Comparison of ENCODE assay signal across 12 cellular contexts in the genomic region with DNA sequence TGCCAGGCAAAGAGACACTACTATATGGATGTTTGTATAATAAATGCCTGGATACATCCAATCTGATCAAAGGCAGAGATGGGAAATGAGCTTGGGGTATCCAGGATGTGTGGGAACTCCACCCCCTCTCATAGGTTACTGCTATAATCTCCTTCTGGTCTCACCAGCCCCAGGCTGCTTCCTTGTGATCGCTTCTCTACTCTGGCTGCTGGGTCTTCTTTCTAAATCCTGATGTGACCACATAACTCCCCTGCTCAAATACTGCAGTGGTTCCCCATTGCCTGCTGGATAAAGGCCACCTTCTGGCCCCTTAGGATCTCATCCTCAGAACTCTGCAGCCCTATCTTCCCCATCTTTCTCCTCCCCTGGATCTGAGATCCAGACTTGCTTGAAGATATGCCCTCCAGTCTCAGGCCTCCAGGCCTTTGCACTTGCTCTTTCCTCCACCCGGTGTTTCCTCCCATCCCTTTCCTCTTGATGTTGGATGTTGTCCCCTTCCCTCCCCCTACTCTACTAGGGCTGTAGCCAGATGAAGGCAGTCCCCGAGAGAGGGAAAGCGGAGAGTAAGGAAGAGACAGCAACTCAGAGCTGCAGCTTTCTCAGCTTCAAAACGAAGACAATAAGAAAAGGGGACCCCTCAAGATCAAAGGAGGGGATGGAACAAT. TPM values are rescaled to one million over a fixed set of nuclear protein-coding genes. Genes with fewer than 3 reads are reported as not detected.
DNase-seq lines count a peak whose midpoint lies in the region; ATAC-seq and TF ChIP-seq lines count a peak whose summit lies in the region.
"Had no signal": no experiment of that assay in that cellular context is flagged by ENCODE, and none has a peak within 500 bp of the region (broad histone marks: within the 10 kb centered on the region; RNA-seq: fewer than 3 reads in every experiment).

No MANE protein-coding gene starts in this region.

- TF ChIP-seq CTCF in RWPE1 (conservative IDR thresholded peaks at IDR 0.05; ENCODE audit: low read depth) (no peak), heart right ventricle (IDR thresholded peaks at IDR 0.05) (no peak)

- peak overlapping the region; percentile 25 for H3K4me3 Mint-ChIP-seq in activated naive CD8-positive, alpha-beta T cell treated with anti-CD3 and anti-CD28 coated beads, Interleukin-2, amount 50 U/mL, for 24 hours
- peak overlapping the region; percentile 63 for H3K4me3 Mint-ChIP-seq in natural killer cell treated with Interleukin-12 subunit alpha and Interleukin-12 subunit beta and Interleukin-15 and Interleukin-18, amount 100 ng/mL, for 72 hours

- H3K9ac ChIP-seq in HUES6 (ENCODE audit: low read length): no peak overlapping the region

- no peaks in the 10 kb centered on the region for H3K9me3 Mint-ChIP-seq in activated naive CD8-positive, alpha-beta T cell treated with anti-CD3 and anti-CD28 coated beads, Interleukin-2, amount 50 U/mL, for 24 hours
- no peaks in the 10 kb centered on the region for H3K9me3 Mint-ChIP-seq in natural killer cell treated with Interleukin-12 subunit alpha and Interleukin-12 subunit beta and Interleukin-15 and Interleukin-18, amount 100 ng/mL, for 72 hours

- intact Hi-C loops in heart right ventricle (cut with DNase I): loop anchor here in 1 of 10 donors (10.0 kb wide), 1 partner anchor 58 kb away; no protein-coding TSS in a partner anchor

- H3K36me3 ChIP-seq in HUES6 (ENCODE audit: control insufficient read depth, insufficient read depth, low read length) (no peaks in the 10 kb centered on the region), heart right ventricle (no peaks in the 10 kb centered on the region)
- H3K36me3 ChIP-seq: right atrium auricular region had no signal

- DNase-seq in NCI-H2171 treated with DMSO at 0.1 percent for 48 hours (lab: John Stamatoyannopoulos, UW) (peak; percentile 41), NCI-H2171 (lab: John Stamatoyannopoulos, UW) (no peak), RWPE1 (ENCODE audit: low spot score) (no peak), heart right ventricle (no peak)
- no peak for DNase-seq in activated naive CD8-positive, alpha-beta T cell treated with anti-CD3 and anti-CD28 coated beads, Interleukin-2, amount 50 U/mL, for 24 hours
- no peak for DNase-seq in natural killer cell treated with Interleukin-12 subunit alpha and Interleukin-12 subunit beta and Interleukin-15 and Interleukin-18, amount 100 ng/mL, for 72 hours (ENCODE audit: low spot score)
- DNase-seq: foreskin fibroblast had no signal

- H3K9me3 ChIP-seq in HUES6 (ENCODE audit: control insufficient read depth, insufficient read depth, low read depth, low read length): no peaks in the 10 kb centered on the region
- no peaks in the 10 kb centered on the region for H3K9me3 ChIP-seq in heart right ventricle
- H3K9me3 ChIP-seq: right atrium auricular region had no signal

- H3K4me1 ChIP-seq in HUES6 (ENCODE audit: control insufficient read depth, insufficient read depth, low read length) (0 out of 2 replicates have a peak, but pooled peaks cover 4% of the 10 kb centered on the region), heart right ventricle (peaks cover 0 to 10% (median 0%) of the 10 kb centered on the region in 9 donors)

- H3K27me3 Mint-ChIP-seq in activated naive CD8-positive, alpha-beta T cell treated with anti-CD3 and anti-CD28 coated beads, Interleukin-2, amount 50 U/mL, for 24 hours: peaks cover 45% of the 10 kb centered on the region
- H3K27me3 Mint-ChIP-seq in natural killer cell treated with Interleukin-12 subunit alpha and Interleukin-12 subunit beta and Interleukin-15 and Interleukin-18, amount 100 ng/mL, for 72 hours: peaks cover 40 to 74% of the 10 kb centered on the region in 2 donors

- H3K27ac Mint-ChIP-seq in activated naive CD8-positive, alpha-beta T cell treated with anti-CD3 and anti-CD28 coated beads, Interleukin-2, amount 50 U/mL, for 24 hours: no peak overlapping the region
- H3K27ac Mint-ChIP-seq in natural killer cell treated with Interleukin-12 subunit alpha and Interleukin-12 subunit beta and Interleukin-15 and Interleukin-18, amount 100 ng/mL, for 72 hours: no peak overlapping the region

- H3K27me3 ChIP-seq in HUES6 (ENCODE audit: control insufficient read depth, insufficient read depth, low read length) (peaks cover 81% of the 10 kb centered on the region), heart right ventricle (peaks cover 7 to 60% (median 52%) of the 10 kb centered on the region in 7 donors)

- no peaks in the 10 kb centered on the region for H3K36me3 Mint-ChIP-seq in activated naive CD8-positive, alpha-beta T cell treated with anti-CD3 and anti-CD28 coated beads, Interleukin-2, amount 50 U/mL, for 24 hours (ENCODE audit: low read depth)
- H3K36me3 Mint-ChIP-seq in natural killer cell treated with Interleukin-12 subunit alpha and Interleukin-12 subunit beta and Interleukin-15 and Interleukin-18, amount 100 ng/mL, for 72 hours: no peaks in the 10 kb centered on the region

- WGBS in heart right ventricle, 2 donors: 7 to 8% methylated on average over 5 of the region's 5 CpGs

- H3K4me1 Mint-ChIP-seq in activated naive CD8-positive, alpha-beta T cell treated with anti-CD3 and anti-CD28 coated beads, Interleukin-2, amount 50 U/mL, for 24 hours: peaks cover 5% of the 10 kb centered on the region
- peaks cover 10 to 14% of the 10 kb centered on the region in 2 donors for H3K4me1 Mint-ChIP-seq in natural killer cell treated with Interleukin-12 subunit alpha and Interleukin-12 subunit beta and Interleukin-15 and Interleukin-18, amount 100 ng/mL, for 72 hours (ENCODE audit: low read depth in 2 of 2)

- POLR2A ChIA-PET in RWPE1 (lab: Yijun Ruan, JAX; ENCODE audit: low non-redundant PET): no interaction called here

- CTCF ChIA-PET in RWPE1 (lab: Yijun Ruan, JAX): interaction anchor here (0.8 kb wide), 1 partner anchor 114 kb away, joined by 4 read pairs; no protein-coding TSS in a partner anchor

- H3K27ac ChIP-seq in HUES6 (ENCODE audit: low read depth, low read length) (no peak overlapping the region), RWPE1 (no peak overlapping the region), heart right ventricle (no peak overlapping the region)
- H3K27ac ChIP-seq: right atrium auricular region had no signal

- peak overlapping the region; percentile 55 for H3K4me3 ChIP-seq in HUES6 (ENCODE audit: low read depth, low read length)
- no peak overlapping the region for H3K4me3 ChIP-seq in heart right ventricle
- H3K4me3 ChIP-seq: lung had no signal

- ATAC-seq in activated naive CD8-positive, alpha-beta T cell treated with anti-CD3 and anti-CD28 coated beads, Interleukin-2, amount 50 U/mL, for 24 hours: no peak
- ATAC-seq in natural killer cell treated with Interleukin-12 subunit alpha and Interleukin-12 subunit beta and Interleukin-15 and Interleukin-18, amount 100 ng/mL, for 72 hours: no peak
- ATAC-seq in GM19023 (IDR thresholded peaks at IDR 0.05; ENCODE audit: unreplicated experiment) (no peak), heart right ventricle (no peak)

RNA-seq across cellular contexts. Expression of a gene that starts 0.8 kb away (rescaled TPM):
- total RNA-seq in natural killer cell treated with Interleukin-12 subunit alpha and Interleukin-12 subunit beta and Interleukin-15 and Interleukin-18, amount 100 ng/mL, for 72 hours: under 1 TPM in 1 of 2 donors, not detected in 1; 0.05 TPM
- total RNA-seq in heart right ventricle: not detected
- polyA plus RNA-seq in heart right ventricle: not detected
- total RNA-seq: HT1080, right atrium auricular region had no signal

RNA-seq across cellular contexts. Expression of a gene that starts 15.3 kb away (rescaled TPM):
- total RNA-seq in natural killer cell treated with Interleukin-12 subunit alpha and Interleukin-12 subunit beta and Interleukin-15 and Interleukin-18, amount 100 ng/mL, for 72 hours: 10 to 100 TPM; 15.6 to 18.7 TPM
- total RNA-seq in heart right ventricle: 10 to 100 TPM in 1 of 10 donors, 1 to 10 TPM in 9; 6.4 to 10.7 (median 7.5) TPM
- 10 to 100 TPM in 1 of 2 donors, 1 to 10 TPM in 1; 7.3 to 12.8 TPM for polyA plus RNA-seq in heart right ventricle

RNA-seq across cellular contexts. Expression of a gene that starts 43.1 kb away (rescaled TPM):
- not detected for total RNA-seq in natural killer cell treated with Interleukin-12 subunit alpha and Interleukin-12 subunit beta and Interleukin-15 and Interleukin-18, amount 100 ng/mL, for 72 hours
- total RNA-seq in heart right ventricle: 10 to 100 TPM in 1 of 10 donors, 1 to 10 TPM in 9; 4.9 to 10.7 (median 7.4) TPM
- 10 to 100 TPM; 12.9 to 26.8 TPM for polyA plus RNA-seq in heart right ventricle
- total RNA-seq: HT1080 had no signal

Comparison
In these comparisons a context has a peak if more than half of its experiments do, and no peak if none do; other contexts are left out.
1. RNA of a gene that starts 43.1 kb away (total RNA-seq): 4.9 to 10.7 TPM in heart right ventricle; not detected in natural killer cell treated with Interleukin-12 subunit alpha and Interleukin-12 subunit beta and Interleukin-15 and Interleukin-18, amount 100 ng/mL, for 72 hours; every median in the first group is over 4 times any median in the second.